Comparison of ENCODE assay signal across 1 cellular context in the genomic region with DNA sequence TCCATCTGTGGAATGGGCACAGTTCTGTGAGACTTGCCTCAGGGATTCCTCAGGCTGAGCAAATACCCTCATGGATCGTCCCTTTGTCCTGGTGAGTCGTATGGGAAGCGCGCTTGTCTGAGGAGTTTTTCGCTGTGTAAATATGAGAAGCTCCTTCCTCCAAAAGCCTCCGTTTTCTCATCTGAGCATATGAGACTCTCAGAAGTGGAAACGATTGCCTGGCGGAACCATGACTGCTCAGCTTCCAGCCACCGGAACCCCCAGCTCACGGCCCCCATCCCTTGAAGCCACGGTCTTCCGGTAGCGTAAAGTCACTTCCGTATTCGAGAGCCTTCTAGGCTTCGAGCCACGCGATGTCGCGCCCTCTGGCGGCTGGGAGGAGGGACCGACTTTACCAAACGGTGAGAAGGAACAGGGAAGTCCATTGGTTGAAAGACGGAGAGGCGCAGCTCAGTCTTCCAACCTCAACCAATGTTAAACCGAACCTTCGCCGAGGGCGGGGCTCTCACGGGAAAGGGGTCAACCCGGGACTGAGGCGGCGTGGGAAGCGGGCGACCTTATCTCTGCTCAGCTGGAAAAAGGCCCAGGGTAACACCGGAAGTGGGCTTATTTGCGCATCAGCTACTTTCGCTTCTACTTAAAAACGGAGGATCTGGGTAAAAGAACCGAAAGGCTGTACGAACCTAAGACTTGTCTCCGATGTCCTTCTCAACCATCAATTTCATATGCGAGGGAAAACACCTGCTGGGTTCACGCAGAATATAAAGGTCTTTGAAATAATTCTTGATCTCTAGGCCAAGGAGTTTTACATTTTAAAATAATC.
TF ChIP-seq lines count a peak whose summit lies in the region.

No MANE protein-coding gene starts in this region.

TF ChIP-seq in HEK293, 187 proteins besides CTCF, POLR2A, EP300 and RAD21 (continued from another document and continues in another):
- TF ChIP-seq, protein P1, sequence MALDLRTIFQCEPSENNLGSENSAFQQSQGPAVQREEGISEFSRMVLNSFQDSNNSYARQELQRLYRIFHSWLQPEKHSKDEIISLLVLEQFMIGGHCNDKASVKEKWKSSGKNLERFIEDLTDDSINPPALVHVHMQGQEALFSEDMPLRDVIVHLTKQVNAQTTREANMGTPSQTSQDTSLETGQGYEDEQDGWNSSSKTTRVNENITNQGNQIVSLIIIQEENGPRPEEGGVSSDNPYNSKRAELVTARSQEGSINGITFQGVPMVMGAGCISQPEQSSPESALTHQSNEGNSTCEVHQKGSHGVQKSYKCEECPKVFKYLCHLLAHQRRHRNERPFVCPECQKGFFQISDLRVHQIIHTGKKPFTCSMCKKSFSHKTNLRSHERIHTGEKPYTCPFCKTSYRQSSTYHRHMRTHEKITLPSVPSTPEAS (tag by site-specific recombination; IDR thresholded peaks at IDR 0.05) = no peak
- TF ChIP-seq ZNF530 (tag by site-specific recombination; IDR thresholded peaks at IDR 0.05; ENCODE audit: low read depth) (no peak), ZNF426 (tag by site-specific recombination; IDR thresholded peaks at IDR 0.05) (no peak), ZNF48 (tag by site-specific recombination; IDR thresholded peaks at IDR 0.05) (no peak), ZNF560 (tag by site-specific recombination; IDR thresholded peaks at IDR 0.05; ENCODE audit: borderline replicate concordance) (no peak), HOXC10 (CRISPR knock-in tag; IDR thresholded peaks at IDR 0.05) (no peak), ZNF184 (tag by site-specific recombination; IDR thresholded peaks at IDR 0.05) (peak; percentile 17; the same call in 1 of the 2 replicates), ZNF114 (tag by site-specific recombination; IDR thresholded peaks at IDR 0.05) (no peak), BCL11B (tag by site-specific recombination; IDR thresholded peaks at IDR 0.05; ENCODE audit: low read depth) (no peak), ZNF664 (tag by site-specific recombination; IDR thresholded peaks at IDR 0.05) (peak; percentile 72; the same call in 1 of the 2 replicates), GLI2 (tag by site-specific recombination; IDR thresholded peaks at IDR 0.05; ENCODE audit: borderline replicate concordance, low read depth) (no peak), BCL11A (tag by site-specific recombination; IDR thresholded peaks at IDR 0.05; ENCODE audit: low read depth) (no peak), ZNF529 (tag by site-specific recombination; IDR thresholded peaks at IDR 0.05; ENCODE audit: insufficient replicate concordance) (no peak), KLF8 (tag by site-specific recombination; IDR thresholded peaks at IDR 0.05) (peak; percentile 87), KLF16 (tag by site-specific recombination; IDR thresholded peaks at IDR 0.05) (peak; percentile 52), ZNF785 (tag by site-specific recombination; IDR thresholded peaks at IDR 0.05) (no peak), ZNF521 (tag by site-specific recombination; IDR thresholded peaks at IDR 0.05) (no peak), ZNF624 (tag by site-specific recombination; IDR thresholded peaks at IDR 0.05) (no peak), ZNF202 (tag by site-specific recombination; IDR thresholded peaks at IDR 0.05; ENCODE audit: borderline replicate concordance) (no peak), ZNF175 (tag by site-specific recombination; IDR thresholded peaks at IDR 0.05) (no peak), KLF1 (tag by site-specific recombination; IDR thresholded peaks at IDR 0.05) (0 out of 2 replicates have a peak, but pooled peaks have one; percentile 9), ZNF707 (tag by site-specific recombination; IDR thresholded peaks at IDR 0.05) (no peak), WT1 (tag by site-specific recombination; IDR thresholded peaks at IDR 0.05) (no peak), ZSCAN16 (tag by site-specific recombination; IDR thresholded peaks at IDR 0.05) (no peak), ZNF391 (tag by site-specific recombination; IDR thresholded peaks at IDR 0.05; ENCODE audit: borderline replicate concordance, low read depth) (peak; percentile 60; the same call in 1 of the 2 replicates), SCRT2 (tag by site-specific recombination; IDR thresholded peaks at IDR 0.05) (no peak), ZNF23 (tag by site-specific recombination; IDR thresholded peaks at IDR 0.05; ENCODE audit: borderline replicate concordance) (no peak), MZF1 (tag by site-specific recombination; IDR thresholded peaks at IDR 0.05; ENCODE audit: borderline replicate concordance) (0 out of 2 replicates have a peak, but pooled peaks have one; percentile 32), ZNF701 (tag by site-specific recombination; IDR thresholded peaks at IDR 0.05) (no peak)
- TF ChIP-seq, protein P2, sequence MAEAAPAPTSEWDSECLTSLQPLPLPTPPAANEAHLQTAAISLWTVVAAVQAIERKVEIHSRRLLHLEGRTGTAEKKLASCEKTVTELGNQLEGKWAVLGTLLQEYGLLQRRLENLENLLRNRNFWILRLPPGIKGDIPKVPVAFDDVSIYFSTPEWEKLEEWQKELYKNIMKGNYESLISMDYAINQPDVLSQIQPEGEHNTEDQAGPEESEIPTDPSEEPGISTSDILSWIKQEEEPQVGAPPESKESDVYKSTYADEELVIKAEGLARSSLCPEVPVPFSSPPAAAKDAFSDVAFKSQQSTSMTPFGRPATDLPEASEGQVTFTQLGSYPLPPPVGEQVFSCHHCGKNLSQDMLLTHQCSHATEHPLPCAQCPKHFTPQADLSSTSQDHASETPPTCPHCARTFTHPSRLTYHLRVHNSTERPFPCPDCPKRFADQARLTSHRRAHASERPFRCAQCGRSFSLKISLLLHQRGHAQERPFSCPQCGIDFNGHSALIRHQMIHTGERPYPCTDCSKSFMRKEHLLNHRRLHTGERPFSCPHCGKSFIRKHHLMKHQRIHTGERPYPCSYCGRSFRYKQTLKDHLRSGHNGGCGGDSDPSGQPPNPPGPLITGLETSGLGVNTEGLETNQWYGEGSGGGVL (tag by site-specific recombination; IDR thresholded peaks at IDR 0.05) = no peak
- TF ChIP-seq, protein P3, sequence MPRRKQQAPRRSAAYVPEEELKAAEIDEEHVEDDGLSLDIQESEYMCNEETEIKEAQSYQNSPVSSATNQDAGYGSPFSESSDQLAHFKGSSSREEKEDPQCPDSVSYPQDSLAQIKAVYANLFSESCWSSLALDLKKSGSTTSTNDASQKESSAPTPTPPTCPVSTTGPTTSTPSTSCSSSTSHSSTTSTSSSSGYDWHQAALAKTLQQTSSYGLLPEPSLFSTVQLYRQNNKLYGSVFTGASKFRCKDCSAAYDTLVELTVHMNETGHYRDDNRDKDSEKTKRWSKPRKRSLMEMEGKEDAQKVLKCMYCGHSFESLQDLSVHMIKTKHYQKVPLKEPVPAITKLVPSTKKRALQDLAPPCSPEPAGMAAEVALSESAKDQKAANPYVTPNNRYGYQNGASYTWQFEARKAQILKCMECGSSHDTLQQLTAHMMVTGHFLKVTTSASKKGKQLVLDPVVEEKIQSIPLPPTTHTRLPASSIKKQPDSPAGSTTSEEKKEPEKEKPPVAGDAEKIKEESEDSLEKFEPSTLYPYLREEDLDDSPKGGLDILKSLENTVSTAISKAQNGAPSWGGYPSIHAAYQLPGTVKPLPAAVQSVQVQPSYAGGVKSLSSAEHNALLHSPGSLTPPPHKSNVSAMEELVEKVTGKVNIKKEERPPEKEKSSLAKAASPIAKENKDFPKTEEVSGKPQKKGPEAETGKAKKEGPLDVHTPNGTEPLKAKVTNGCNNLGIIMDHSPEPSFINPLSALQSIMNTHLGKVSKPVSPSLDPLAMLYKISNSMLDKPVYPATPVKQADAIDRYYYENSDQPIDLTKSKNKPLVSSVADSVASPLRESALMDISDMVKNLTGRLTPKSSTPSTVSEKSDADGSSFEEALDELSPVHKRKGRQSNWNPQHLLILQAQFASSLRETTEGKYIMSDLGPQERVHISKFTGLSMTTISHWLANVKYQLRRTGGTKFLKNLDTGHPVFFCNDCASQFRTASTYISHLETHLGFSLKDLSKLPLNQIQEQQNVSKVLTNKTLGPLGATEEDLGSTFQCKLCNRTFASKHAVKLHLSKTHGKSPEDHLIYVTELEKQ (tag by site-specific recombination; IDR thresholded peaks at IDR 0.05; ENCODE audit: borderline replicate concordance) = 0 out of 2 replicates have a peak, but pooled peaks have one; percentile 14
- TF ChIP-seq, protein P4, sequence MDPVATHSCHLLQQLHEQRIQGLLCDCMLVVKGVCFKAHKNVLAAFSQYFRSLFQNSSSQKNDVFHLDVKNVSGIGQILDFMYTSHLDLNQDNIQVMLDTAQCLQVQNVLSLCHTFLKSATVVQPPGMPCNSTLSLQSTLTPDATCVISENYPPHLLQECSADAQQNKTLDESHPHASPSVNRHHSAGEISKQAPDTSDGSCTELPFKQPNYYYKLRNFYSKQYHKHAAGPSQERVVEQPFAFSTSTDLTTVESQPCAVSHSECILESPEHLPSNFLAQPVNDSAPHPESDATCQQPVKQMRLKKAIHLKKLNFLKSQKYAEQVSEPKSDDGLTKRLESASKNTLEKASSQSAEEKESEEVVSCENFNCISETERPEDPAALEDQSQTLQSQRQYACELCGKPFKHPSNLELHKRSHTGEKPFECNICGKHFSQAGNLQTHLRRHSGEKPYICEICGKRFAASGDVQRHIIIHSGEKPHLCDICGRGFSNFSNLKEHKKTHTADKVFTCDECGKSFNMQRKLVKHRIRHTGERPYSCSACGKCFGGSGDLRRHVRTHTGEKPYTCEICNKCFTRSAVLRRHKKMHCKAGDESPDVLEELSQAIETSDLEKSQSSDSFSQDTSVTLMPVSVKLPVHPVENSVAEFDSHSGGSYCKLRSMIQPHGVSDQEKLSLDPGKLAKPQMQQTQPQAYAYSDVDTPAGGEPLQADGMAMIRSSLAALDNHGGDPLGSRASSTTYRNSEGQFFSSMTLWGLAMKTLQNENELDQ (tag by site-specific recombination; IDR thresholded peaks at IDR 0.05; ENCODE audit: low read depth) = no peak
- TF ChIP-seq, protein P5, sequence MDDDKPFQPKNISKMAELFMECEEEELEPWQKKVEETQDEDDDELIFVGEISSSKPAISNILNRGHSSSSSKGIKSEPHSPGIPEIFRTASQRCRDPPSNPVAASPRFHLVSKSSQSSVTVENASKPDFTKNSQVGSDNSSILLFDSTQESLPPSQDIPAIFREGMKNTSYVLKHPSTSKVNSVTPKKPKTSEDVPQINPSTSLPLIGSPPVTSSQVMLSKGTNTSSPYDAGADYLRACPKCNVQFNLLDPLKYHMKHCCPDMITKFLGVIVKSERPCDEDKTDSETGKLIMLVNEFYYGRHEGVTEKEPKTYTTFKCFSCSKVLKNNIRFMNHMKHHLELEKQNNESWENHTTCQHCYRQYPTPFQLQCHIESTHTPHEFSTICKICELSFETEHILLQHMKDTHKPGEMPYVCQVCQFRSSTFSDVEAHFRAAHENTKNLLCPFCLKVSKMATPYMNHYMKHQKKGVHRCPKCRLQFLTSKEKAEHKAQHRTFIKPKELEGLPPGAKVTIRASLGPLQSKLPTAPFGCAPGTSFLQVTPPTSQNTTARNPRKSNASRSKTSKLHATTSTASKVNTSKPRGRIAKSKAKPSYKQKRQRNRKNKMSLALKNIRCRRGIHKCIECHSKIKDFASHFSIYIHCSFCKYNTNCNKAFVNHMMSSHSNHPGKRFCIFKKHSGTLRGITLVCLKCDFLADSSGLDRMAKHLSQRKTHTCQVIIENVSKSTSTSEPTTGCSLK (tag by site-specific recombination; IDR thresholded peaks at IDR 0.05) = no peak
- TF ChIP-seq, protein P6, sequence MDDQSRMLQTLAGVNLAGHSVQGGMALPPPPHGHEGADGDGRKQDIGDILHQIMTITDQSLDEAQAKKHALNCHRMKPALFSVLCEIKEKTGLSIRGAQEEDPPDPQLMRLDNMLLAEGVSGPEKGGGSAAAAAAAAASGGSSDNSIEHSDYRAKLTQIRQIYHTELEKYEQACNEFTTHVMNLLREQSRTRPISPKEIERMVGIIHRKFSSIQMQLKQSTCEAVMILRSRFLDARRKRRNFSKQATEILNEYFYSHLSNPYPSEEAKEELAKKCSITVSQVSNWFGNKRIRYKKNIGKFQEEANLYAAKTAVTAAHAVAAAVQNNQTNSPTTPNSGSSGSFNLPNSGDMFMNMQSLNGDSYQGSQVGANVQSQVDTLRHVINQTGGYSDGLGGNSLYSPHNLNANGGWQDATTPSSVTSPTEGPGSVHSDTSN (CRISPR knock-in tag; IDR thresholded peaks at IDR 0.05) = peak; percentile 60; the same call in 1 of the 2 replicates
- TF ChIP-seq, protein P7, sequence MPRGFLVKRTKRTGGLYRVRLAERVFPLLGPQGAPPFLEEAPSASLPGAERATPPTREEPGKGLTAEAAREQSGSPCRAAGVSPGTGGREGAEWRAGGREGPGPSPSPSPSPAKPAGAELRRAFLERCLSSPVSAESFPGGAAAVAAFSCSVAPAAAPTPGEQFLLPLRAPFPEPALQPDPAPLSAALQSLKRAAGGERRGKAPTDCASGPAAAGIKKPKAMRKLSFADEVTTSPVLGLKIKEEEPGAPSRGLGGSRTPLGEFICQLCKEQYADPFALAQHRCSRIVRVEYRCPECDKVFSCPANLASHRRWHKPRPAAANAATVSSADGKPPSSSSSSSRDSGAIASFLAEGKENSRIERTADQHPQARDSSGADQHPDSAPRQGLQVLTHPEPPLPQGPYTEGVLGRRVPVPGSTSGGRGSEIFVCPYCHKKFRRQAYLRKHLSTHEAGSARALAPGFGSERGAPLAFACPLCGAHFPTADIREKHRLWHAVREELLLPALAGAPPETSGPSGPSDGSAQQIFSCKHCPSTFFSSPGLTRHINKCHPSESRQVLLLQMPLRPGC (tag by site-specific recombination; IDR thresholded peaks at IDR 0.05) = 0 out of 2 replicates have a peak, but pooled peaks have one; percentile 57
- TF ChIP-seq, protein P8, sequence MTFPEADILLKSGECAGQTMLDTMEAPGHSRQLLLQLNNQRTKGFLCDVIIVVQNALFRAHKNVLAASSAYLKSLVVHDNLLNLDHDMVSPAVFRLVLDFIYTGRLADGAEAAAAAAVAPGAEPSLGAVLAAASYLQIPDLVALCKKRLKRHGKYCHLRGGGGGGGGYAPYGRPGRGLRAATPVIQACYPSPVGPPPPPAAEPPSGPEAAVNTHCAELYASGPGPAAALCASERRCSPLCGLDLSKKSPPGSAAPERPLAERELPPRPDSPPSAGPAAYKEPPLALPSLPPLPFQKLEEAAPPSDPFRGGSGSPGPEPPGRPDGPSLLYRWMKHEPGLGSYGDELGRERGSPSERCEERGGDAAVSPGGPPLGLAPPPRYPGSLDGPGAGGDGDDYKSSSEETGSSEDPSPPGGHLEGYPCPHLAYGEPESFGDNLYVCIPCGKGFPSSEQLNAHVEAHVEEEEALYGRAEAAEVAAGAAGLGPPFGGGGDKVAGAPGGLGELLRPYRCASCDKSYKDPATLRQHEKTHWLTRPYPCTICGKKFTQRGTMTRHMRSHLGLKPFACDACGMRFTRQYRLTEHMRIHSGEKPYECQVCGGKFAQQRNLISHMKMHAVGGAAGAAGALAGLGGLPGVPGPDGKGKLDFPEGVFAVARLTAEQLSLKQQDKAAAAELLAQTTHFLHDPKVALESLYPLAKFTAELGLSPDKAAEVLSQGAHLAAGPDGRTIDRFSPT (tag by site-specific recombination; IDR thresholded peaks at IDR 0.05) = no peak
- TF ChIP-seq, protein P9, sequence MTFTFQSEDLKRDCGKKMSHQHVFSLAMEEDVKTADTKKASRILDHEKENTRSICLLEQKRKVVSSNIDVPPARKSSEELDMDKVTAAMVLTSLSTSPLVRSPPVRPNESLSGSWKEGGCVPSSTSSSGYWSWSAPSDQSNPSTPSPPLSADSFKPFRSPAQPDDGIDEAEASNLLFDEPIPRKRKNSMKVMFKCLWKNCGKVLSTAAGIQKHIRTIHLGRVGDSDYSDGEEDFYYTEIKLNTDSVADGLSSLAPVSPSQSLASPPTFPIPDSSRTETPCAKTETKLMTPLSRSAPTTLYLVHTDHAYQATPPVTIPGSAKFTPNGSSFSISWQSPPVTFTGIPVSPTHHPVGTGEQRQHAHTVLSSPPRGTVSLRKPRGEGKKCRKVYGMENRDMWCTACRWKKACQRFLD (tag by site-specific recombination; IDR thresholded peaks at IDR 0.05) = no peak
